Comparison of ENCODE assay signal across 1 cellular context in the genomic region with DNA sequence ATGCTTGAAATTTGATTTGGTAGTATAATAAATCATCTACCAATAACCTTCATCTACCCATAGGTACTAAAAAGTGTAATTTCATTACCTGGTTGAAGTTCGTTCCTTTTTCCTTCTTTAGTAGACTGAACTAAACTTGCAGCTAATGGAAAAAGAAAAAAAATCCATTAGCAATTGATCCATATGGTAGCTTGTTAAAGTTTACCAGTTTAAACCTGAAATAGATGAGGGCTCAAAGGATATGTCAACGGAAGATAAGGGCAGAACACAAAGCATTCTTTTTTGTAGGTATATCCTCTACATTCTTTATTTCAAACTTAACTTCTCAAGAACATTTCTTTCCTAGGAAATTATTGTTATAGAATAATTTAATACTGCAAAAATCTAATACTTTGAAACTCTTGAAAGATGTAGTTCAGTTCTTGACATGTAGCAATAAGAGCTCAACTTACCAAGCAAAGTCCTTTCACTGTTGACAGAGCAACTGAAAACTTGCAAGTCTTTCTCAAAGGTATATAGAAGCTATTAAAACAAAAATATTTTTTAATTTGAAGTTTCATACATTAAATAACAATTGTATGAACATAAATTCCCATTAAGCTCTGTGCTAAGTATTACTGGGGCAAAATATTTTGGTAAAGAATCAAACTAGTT.
TF ChIP-seq lines count a peak whose summit lies in the region.

No MANE protein-coding gene starts in this region.

TF ChIP-seq in HepG2, 621 proteins besides CTCF, POLR2A, EP300 and RAD21 (continued from another document):
- TF ChIP-seq, protein P1, sequence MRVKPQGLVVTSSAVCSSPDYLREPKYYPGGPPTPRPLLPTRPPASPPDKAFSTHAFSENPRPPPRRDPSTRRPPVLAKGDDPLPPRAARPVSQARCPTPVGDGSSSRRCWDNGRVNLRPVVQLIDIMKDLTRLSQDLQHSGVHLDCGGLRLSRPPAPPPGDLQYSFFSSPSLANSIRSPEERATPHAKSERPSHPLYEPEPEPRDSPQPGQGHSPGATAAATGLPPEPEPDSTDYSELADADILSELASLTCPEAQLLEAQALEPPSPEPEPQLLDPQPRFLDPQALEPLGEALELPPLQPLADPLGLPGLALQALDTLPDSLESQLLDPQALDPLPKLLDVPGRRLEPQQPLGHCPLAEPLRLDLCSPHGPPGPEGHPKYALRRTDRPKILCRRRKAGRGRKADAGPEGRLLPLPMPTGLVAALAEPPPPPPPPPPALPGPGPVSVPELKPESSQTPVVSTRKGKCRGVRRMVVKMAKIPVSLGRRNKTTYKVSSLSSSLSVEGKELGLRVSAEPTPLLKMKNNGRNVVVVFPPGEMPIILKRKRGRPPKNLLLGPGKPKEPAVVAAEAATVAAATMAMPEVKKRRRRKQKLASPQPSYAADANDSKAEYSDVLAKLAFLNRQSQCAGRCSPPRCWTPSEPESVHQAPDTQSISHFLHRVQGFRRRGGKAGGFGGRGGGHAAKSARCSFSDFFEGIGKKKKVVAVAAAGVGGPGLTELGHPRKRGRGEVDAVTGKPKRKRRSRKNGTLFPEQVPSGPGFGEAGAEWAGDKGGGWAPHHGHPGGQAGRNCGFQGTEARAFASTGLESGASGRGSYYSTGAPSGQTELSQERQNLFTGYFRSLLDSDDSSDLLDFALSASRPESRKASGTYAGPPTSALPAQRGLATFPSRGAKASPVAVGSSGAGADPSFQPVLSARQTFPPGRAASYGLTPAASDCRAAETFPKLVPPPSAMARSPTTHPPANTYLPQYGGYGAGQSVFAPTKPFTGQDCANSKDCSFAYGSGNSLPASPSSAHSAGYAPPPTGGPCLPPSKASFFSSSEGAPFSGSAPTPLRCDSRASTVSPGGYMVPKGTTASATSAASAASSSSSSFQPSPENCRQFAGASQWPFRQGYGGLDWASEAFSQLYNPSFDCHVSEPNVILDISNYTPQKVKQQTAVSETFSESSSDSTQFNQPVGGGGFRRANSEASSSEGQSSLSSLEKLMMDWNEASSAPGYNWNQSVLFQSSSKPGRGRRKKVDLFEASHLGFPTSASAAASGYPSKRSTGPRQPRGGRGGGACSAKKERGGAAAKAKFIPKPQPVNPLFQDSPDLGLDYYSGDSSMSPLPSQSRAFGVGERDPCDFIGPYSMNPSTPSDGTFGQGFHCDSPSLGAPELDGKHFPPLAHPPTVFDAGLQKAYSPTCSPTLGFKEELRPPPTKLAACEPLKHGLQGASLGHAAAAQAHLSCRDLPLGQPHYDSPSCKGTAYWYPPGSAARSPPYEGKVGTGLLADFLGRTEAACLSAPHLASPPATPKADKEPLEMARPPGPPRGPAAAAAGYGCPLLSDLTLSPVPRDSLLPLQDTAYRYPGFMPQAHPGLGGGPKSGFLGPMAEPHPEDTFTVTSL (CRISPR knock-in tag; IDR thresholded peaks at IDR 0.05; ENCODE audit: borderline replicate concordance): peak; percentile 74; the same call in 1 of the 2 replicates
- TF ChIP-seq HMGA1 (CRISPR knock-in tag; conservative IDR thresholded peaks at IDR 0.05) (no peak), ZBTB20 (CRISPR knock-in tag; IDR thresholded peaks at IDR 0.05; ENCODE audit: borderline replicate concordance, low read depth) (peak; percentile 68; the same call in 1 of the 2 replicates), KLF6 (CRISPR knock-in tag; IDR thresholded peaks at IDR 0.05) (no peak), ZEB1 (IDR thresholded peaks at IDR 0.05; ENCODE audit: insufficient replicate concordance, low read depth) (no peak), SMAD3 (CRISPR knock-in tag; IDR thresholded peaks at IDR 0.05) (0 out of 2 replicates have a peak, but pooled peaks have one; percentile 10), KDM6A (CRISPR knock-in tag; IDR thresholded peaks at IDR 0.05; ENCODE audit: low read depth) (peak; percentile 34; the same call in 1 of the 2 replicates), SOX5 (CRISPR knock-in tag; IDR thresholded peaks at IDR 0.05; ENCODE audit: borderline replicate concordance) (peak; percentile 38; the same call in 1 of the 2 replicates), FOXA1 (IDR thresholded peaks at IDR 0.05) (no peak), FOXA1 (CRISPR knock-in tag; IDR thresholded peaks at IDR 0.05) (0 out of 2 replicates have a peak, but pooled peaks have one; percentile 38), MEF2D (CRISPR knock-in tag; IDR thresholded peaks at IDR 0.05) (0 out of 2 replicates have a peak, but pooled peaks have one; percentile 68), JARID2 (CRISPR knock-in tag; IDR thresholded peaks at IDR 0.05; ENCODE audit: insufficient replicate concordance) (no peak), PTBP1 (IDR thresholded peaks at IDR 0.05; ENCODE audit: low read depth, low read length, poor library complexity, severe bottlenecking) (no peak), HNRNPK (IDR thresholded peaks at IDR 0.05; ENCODE audit: low read depth, low read length, poor library complexity, severe bottlenecking) (no peak)
- TF ChIP-seq, protein P2, sequence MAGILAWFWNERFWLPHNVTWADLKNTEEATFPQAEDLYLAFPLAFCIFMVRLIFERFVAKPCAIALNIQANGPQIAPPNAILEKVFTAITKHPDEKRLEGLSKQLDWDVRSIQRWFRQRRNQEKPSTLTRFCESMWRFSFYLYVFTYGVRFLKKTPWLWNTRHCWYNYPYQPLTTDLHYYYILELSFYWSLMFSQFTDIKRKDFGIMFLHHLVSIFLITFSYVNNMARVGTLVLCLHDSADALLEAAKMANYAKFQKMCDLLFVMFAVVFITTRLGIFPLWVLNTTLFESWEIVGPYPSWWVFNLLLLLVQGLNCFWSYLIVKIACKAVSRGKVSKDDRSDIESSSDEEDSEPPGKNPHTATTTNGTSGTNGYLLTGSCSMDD (CRISPR knock-in tag; IDR thresholded peaks at IDR 0.05): no peak
- TF ChIP-seq, protein P3, sequence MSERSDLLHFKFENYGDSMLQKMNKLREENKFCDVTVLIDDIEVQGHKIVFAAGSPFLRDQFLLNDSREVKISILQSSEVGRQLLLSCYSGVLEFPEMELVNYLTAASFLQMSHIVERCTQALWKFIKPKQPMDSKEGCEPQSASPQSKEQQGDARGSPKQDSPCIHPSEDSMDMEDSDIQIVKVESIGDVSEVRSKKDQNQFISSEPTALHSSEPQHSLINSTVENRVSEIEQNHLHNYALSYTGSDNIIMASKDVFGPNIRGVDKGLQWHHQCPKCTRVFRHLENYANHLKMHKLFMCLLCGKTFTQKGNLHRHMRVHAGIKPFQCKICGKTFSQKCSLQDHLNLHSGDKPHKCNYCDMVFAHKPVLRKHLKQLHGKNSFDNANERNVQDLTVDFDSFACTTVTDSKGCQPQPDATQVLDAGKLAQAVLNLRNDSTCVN (CRISPR knock-in tag; IDR thresholded peaks at IDR 0.05; ENCODE audit: borderline replicate concordance): no peak
- TF ChIP-seq, protein P4, sequence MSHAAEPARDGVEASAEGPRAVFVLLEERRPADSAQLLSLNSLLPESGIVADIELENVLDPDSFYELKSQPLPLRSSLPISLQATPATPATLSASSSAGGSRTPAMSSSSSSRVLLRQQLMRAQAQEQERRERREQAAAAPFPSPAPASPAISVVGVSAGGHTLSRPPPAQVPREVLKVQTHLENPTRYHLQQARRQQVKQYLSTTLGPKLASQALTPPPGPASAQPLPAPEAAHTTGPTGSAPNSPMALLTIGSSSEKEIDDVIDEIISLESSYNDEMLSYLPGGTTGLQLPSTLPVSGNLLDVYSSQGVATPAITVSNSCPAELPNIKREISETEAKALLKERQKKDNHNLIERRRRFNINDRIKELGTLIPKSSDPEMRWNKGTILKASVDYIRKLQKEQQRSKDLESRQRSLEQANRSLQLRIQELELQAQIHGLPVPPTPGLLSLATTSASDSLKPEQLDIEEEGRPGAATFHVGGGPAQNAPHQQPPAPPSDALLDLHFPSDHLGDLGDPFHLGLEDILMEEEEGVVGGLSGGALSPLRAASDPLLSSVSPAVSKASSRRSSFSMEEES (CRISPR knock-in tag; IDR thresholded peaks at IDR 0.05): no peak
- TF ChIP-seq, protein P5, sequence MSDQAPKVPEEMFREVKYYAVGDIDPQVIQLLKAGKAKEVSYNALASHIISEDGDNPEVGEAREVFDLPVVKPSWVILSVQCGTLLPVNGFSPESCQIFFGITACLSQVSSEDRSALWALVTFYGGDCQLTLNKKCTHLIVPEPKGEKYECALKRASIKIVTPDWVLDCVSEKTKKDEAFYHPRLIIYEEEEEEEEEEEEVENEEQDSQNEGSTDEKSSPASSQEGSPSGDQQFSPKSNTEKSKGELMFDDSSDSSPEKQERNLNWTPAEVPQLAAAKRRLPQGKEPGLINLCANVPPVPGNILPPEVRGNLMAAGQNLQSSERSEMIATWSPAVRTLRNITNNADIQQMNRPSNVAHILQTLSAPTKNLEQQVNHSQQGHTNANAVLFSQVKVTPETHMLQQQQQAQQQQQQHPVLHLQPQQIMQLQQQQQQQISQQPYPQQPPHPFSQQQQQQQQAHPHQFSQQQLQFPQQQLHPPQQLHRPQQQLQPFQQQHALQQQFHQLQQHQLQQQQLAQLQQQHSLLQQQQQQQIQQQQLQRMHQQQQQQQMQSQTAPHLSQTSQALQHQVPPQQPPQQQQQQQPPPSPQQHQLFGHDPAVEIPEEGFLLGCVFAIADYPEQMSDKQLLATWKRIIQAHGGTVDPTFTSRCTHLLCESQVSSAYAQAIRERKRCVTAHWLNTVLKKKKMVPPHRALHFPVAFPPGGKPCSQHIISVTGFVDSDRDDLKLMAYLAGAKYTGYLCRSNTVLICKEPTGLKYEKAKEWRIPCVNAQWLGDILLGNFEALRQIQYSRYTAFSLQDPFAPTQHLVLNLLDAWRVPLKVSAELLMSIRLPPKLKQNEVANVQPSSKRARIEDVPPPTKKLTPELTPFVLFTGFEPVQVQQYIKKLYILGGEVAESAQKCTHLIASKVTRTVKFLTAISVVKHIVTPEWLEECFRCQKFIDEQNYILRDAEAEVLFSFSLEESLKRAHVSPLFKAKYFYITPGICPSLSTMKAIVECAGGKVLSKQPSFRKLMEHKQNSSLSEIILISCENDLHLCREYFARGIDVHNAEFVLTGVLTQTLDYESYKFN (CRISPR knock-in tag; conservative IDR thresholded peaks at IDR 0.05): peak; percentile 86
